ENCODE assay signal across 10 cellular contexts in the genomic region with DNA sequence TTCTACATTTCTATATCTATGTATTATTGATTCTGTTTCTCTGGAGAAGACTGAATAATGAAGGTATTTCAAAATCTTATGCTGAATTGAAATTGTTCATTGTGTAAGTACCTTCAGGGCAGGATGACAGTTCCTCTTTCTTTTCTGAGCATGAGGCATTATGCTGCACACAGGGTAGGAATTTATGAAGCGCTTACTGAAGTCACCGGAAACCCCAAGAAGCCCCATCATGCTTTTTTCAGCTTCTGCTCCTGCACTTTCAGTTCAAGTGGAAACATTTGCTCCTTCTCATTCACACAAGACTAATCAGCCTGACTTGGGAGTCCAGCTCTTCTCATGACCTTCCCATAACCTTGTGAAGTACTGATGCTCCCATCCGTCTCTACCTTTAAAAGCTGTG.
DNase-seq lines count a peak whose midpoint lies in the region; ATAC-seq and TF ChIP-seq lines count a peak whose summit lies in the region.
"Had no signal": no experiment of that assay in that cellular context is flagged by ENCODE, and none has a peak within 500 bp of the region (broad histone marks: within the 10 kb centered on the region; RNA-seq: fewer than 3 reads in every experiment).

No MANE protein-coding gene starts in this region.

- DNase-seq in GM13977 (ENCODE audit: low spot score) = peak; percentile 50
- DNase-seq in foreskin keratinocyte = peak; percentile 18 to 42
- DNase-seq in RPMI8226 = no peak
- DNase-seq in occipital lobe (lab: John Stamatoyannopoulos, UW) = no peak
- no peak for DNase-seq in NCI-H1105 (lab: John Stamatoyannopoulos, UW)
- DNase-seq in DMS 273 (lab: John Stamatoyannopoulos, UW; ENCODE audit: unreplicated experiment) = no peak
- DNase-seq: PC-9, tibial artery had no signal

- H3K27me3 ChIP-seq in foreskin keratinocyte = peaks cover 15% of the 10 kb centered on the region
- H3K27me3 ChIP-seq: tibial artery had no signal

- TF ChIP-seq CTCF in GM13977 (IDR thresholded peaks at IDR 0.05; ENCODE audit: extremely low read depth, insufficient read depth, missing control alignments) = no peak
- no peak for TF ChIP-seq CTCF in foreskin keratinocyte (conservative IDR thresholded peaks at IDR 0.05)

- peak; percentile 59 for ATAC-seq in GM21381 (IDR thresholded peaks at IDR 0.05; ENCODE audit: unreplicated experiment)
- ATAC-seq in HG03159 (IDR thresholded peaks at IDR 0.05; ENCODE audit: unreplicated experiment) = peak; percentile 65
- ATAC-seq in foreskin keratinocyte = no peak

- H3K4me1 ChIP-seq in foreskin keratinocyte = no peaks in the 10 kb centered on the region

- no peak overlapping the region for H3K27ac ChIP-seq in foreskin keratinocyte
- H3K27ac ChIP-seq: PC-9, tibial artery had no signal

- in situ Hi-C loops in GM13977 (cut with MboI; ENCODE audit: low pct_unique_long_range_greater_than_20kb, low sequenced_read_pairs, unreplicated experiment) = no loop called here

Comparison
In these comparisons a context has a peak if more than half of its experiments do, and no peak if none do; other contexts are left out.
1. DNase-seq: peak in GM13977 (single experiment) and foreskin keratinocyte (2 of 2); none in RPMI8226 (single experiment), occipital lobe (single experiment), NCI-H1105 (single experiment) and DMS 273 (single experiment).